ENCODE assay signal across 8 cellular contexts in genomic region chr19:3095375-3096191, GRCh38. TPM values are rescaled to one million over a fixed set of nuclear protein-coding genes. Genes with fewer than 3 reads are reported as not detected.
A peak's percentile ranks its signal among the peaks of the same experiment; 100 is the strongest.
DNase-seq lines count a peak whose midpoint lies in the region; ATAC-seq and TF ChIP-seq lines count a peak whose summit lies in the region.

No MANE protein-coding gene starts in this region.

- TF ChIP-seq CTCF in AG10803 (conservative IDR thresholded peaks at IDR 0.05; ENCODE audit: low read length) = no peak
- no peak for TF ChIP-seq CTCF in hepatocyte (IDR thresholded peaks at IDR 0.05; ENCODE audit: poor library complexity)

- peaks cover 61% of the 10 kb centered on the region for H4K20me1 ChIP-seq in hepatocyte (ENCODE audit: insufficient read depth, poor library complexity, severe bottlenecking)

- H3K36me3 ChIP-seq in hepatocyte (replicated peaks; ENCODE audit: insufficient read depth, low read depth) = no peaks in the 10 kb centered on the region

- H3K4me3 ChIP-seq in AG10803 (ENCODE audit: low read length) (peak overlapping the region; percentile 84), hepatocyte (peak overlapping the region; percentile 96)

- peak overlapping the region; percentile 92 for H3K27ac ChIP-seq in hepatocyte

- H3K4me2 ChIP-seq in hepatocyte = peak overlapping the region; percentile 99

- peaks cover 34% of the 10 kb centered on the region for H3K4me1 ChIP-seq in hepatocyte (ENCODE audit: insufficient read depth)

- no peaks in the 10 kb centered on the region for H3K9me3 ChIP-seq in hepatocyte (ENCODE audit: low read depth)

- H3K9me2 ChIP-seq in hepatocyte (replicated peaks; ENCODE audit: insufficient read depth) = no peaks in the 10 kb centered on the region

- 8% methylated on average over 18 of the region's 32 CpGs for WGBS in hepatocyte (ENCODE audit: low lambda C conversion rate, missing lambda C conversion rate)

- no peaks in the 10 kb centered on the region for H3K27me3 ChIP-seq in hepatocyte

- no peak for DNase-seq in AG10803 (ENCODE audit: low read depth)
- DNase-seq in NAMALWA (ENCODE audit: low spot score) = peak; percentile 53
- DNase-seq in activated T-helper 9 cell treated with anti-CD3 and anti-CD28 coated beads, Interleukin-2, amount 50 U/mL, for 16 hours (ENCODE audit: low read depth) = peak; percentile 16
- DNase-seq in hepatocyte (ENCODE audit: low spot score) = peak; percentile 64
- peak in 2 of 3 donors; percentile 14 to 26 for DNase-seq in stimulated activated CD4-positive, alpha-beta T cell treated with anti-CD3 and anti-CD28 coated beads, Interleukin-12 subunit alpha, Interleukin-12 subunit beta, amount 100 ng/mL, for 48 hours (ENCODE audit: low read depth in 2 of 3, low spot score in 1 of 3)
- no peak for DNase-seq in NCI-H187 (lab: John Stamatoyannopoulos, UW)

- no peak overlapping the region for H2AFZ ChIP-seq in hepatocyte

- peaks cover 62% of the 10 kb centered on the region for H3K79me2 ChIP-seq in hepatocyte

- no peak for ATAC-seq in HG03378 (IDR thresholded peaks at IDR 0.05; ENCODE audit: unreplicated experiment)
- no peak for ATAC-seq in HG02981 (IDR thresholded peaks at IDR 0.05; ENCODE audit: unreplicated experiment)

RNA-seq across cellular contexts. Expression of gene GNA11, which starts 1.4 kb away (rescaled TPM):
- 53.8 and 60.2 TPM in 2 replicates for total RNA-seq in hepatocyte
- polyA plus RNA-seq in hepatocyte = 100 and 115 TPM in 2 replicates

RNA-seq across cellular contexts. Expression of gene TLE5, which starts 33.3 kb away (rescaled TPM):
- 241 and 260 TPM in 2 replicates for total RNA-seq in hepatocyte
- polyA plus RNA-seq in hepatocyte = 308 and 340 TPM in 2 replicates

RNA-seq across cellular contexts. Expression of gene GNA15, which starts 40.2 kb away (rescaled TPM):
- 0.24 and 1.5 TPM in 2 replicates for total RNA-seq in hepatocyte
- 0.29 and 0.45 TPM in 2 replicates for polyA plus RNA-seq in hepatocyte

Comparison
In these comparisons a context has a peak if more than half of its experiments do, and no peak if none do; other contexts are left out.
1. DNase-seq: peak in NAMALWA (single experiment), activated T-helper 9 cell treated with anti-CD3 and anti-CD28 coated beads, Interleukin-2, amount 50 U/mL, for 16 hours (single experiment), hepatocyte (single experiment) and stimulated activated CD4-positive, alpha-beta T cell treated with anti-CD3 and anti-CD28 coated beads, Interleukin-12 subunit alpha, Interleukin-12 subunit beta, amount 100 ng/mL, for 48 hours (2 of 3); none in AG10803 (single experiment) and NCI-H187 (0 of 2).